Comparison of ENCODE assay signal across 19 cellular contexts in genomic region chr1:54585181-54586066, GRCh38. TPM values are rescaled to one million over a fixed set of nuclear protein-coding genes. Genes with fewer than 3 reads are reported as not detected.
DNase-seq lines count a peak whose midpoint lies in the region; ATAC-seq, FAIRE-seq and TF ChIP-seq lines count a peak whose summit lies in the region.
"Had no signal": no experiment of that assay in that cellular context is flagged by ENCODE, and none has a peak within 500 bp of the region (broad histone marks: within the 10 kb centered on the region; RNA-seq: fewer than 3 reads in every experiment).

No MANE protein-coding gene starts in this region.

- no peak for ATAC-seq in WTC11
- peak; percentile 63 to 80 (median 78) for ATAC-seq in heart left ventricle
- no peak for ATAC-seq in GM21526 (IDR thresholded peaks at IDR 0.05; ENCODE audit: low FRiP score, unreplicated experiment)
- ATAC-seq: CD8-positive, alpha-beta T cell; SK-N-SH treated with all-trans-retinoic acid at 6 μM for 48 hours had no signal

- H3K27me3 Mint-ChIP-seq in WTC11 (ENCODE audit: low read depth) (no peaks in the 10 kb centered on the region), nephron (ENCODE audit: low read depth) (no peaks in the 10 kb centered on the region)

- no peak for TF ChIP-seq POLR2A in heart left ventricle (IDR thresholded peaks at IDR 0.05)
- TF ChIP-seq POLR2A in GM12892 (IDR thresholded peaks at IDR 0.05; ENCODE audit: low read depth, low read length) = no peak
- TF ChIP-seq POLR2A in lower leg skin (IDR thresholded peaks at IDR 0.05) = no peak

- H3K27ac Mint-ChIP-seq in WTC11 (peak overlapping the region; percentile 1; the same call in 1 of the 2 replicates), nephron (peak overlapping the region in 2 of 3 experiments; percentile 33 to 48)
- H3K27ac Mint-ChIP-seq: CD8-positive, alpha-beta T cell had no signal

- CTCF ChIA-PET in WTC11 (lab: Charles Lee) = no interaction called here

- TF ChIP-seq CTCF in WTC11 (IDR thresholded peaks at IDR 0.05) (no peak), heart left ventricle (IDR thresholded peaks at IDR 0.05) (no peak), nephron (IDR thresholded peaks at IDR 0.05; ENCODE audit: unreplicated experiment in 3 of 3) (no peak), lower leg skin (IDR thresholded peaks at IDR 0.05) (no peak)

- no peak overlapping the region for H3K4me3 ChIP-seq in heart left ventricle
- peak overlapping the region in 1 of 3 donors; percentile 35 for H3K4me3 ChIP-seq in skeletal muscle tissue (ENCODE audit: low read length in 3 of 3)
- H3K4me3 ChIP-seq in lower leg skin (ENCODE audit: low read depth, poor library complexity, severe bottlenecking) = no peak overlapping the region

- H3K9me3 Mint-ChIP-seq in WTC11 (no peaks in the 10 kb centered on the region), nephron (no peaks in the 10 kb centered on the region)
- H3K9me3 Mint-ChIP-seq: CD8-positive, alpha-beta T cell had no signal

- H3K36me3 ChIP-seq in heart left ventricle = peaks cover 0 to 14% (median 0%) of the 10 kb centered on the region in 9 donors
- peaks cover 0 to 18% (median 0%) of the 10 kb centered on the region in 3 donors for H3K36me3 ChIP-seq in skeletal muscle tissue (ENCODE audit: control insufficient read depth in 3 of 3, insufficient read depth in 3 of 3, low read length in 3 of 3)

- H3K36me3 Mint-ChIP-seq in WTC11 (no peaks in the 10 kb centered on the region), nephron (ENCODE audit: low read depth) (no peaks in the 10 kb centered on the region)
- H3K36me3 Mint-ChIP-seq: CD8-positive, alpha-beta T cell had no signal

- POLR2A ChIA-PET in WTC11 (lab: Charles Lee) = interaction anchor here (0.7 kb wide), 1 partner anchor 93 kb away, joined by 4 read pairs; no protein-coding TSS in a partner anchor

- H3K4me1 ChIP-seq in heart left ventricle = peaks cover 0 to 72% (median 39%) of the 10 kb centered on the region in 12 donors
- peaks cover 52 to 64% (median 60%) of the 10 kb centered on the region in 3 donors for H3K4me1 ChIP-seq in skeletal muscle tissue (ENCODE audit: control insufficient read depth in 3 of 3, insufficient read depth in 3 of 3, low read length in 3 of 3)

- H3K27ac ChIP-seq in heart left ventricle (peak overlapping the region; percentile 53 to 98 (median 89)), skeletal muscle tissue (ENCODE audit: low read depth, low read length) (peak overlapping the region; percentile 90)

- no peak for DNase-seq in WTC11 (ENCODE audit: low spot score)
- peak; percentile 72 to 90 (median 82) for DNase-seq in heart left ventricle
- no peak for DNase-seq in GM12892 (ENCODE audit: insufficient read length)
- no peak for DNase-seq in stimulated activated CD4-positive, alpha-beta T cell treated with anti-CD3 and anti-CD28 coated beads, Interleukin-1b, Interleukin-23, amount 100 ng/mL, for 48 hours
- DNase-seq in lower leg skin (ENCODE audit: low spot score in 2 of 2) = no peak
- DNase-seq: CD8-positive, alpha-beta T cell; KBM-7; NCI-H1092 treated with DMSO at 0.1 percent for 48 hours; NCI-H187; NCI-H774; SHP77 had no signal

- H3K4me1 Mint-ChIP-seq in WTC11 (peaks cover 31% of the 10 kb centered on the region), nephron (peaks cover 49% of the 10 kb centered on the region)

- H3K27me3 ChIP-seq in heart left ventricle = no peaks in the 10 kb centered on the region
- H3K27me3 ChIP-seq in skeletal muscle tissue (ENCODE audit: control insufficient read depth in 3 of 3, insufficient read depth in 3 of 3, low read length in 3 of 3) = no peaks in the 10 kb centered on the region

- no peak for FAIRE-seq in GM12892 (lab: Jason Lieb, UNC)
- FAIRE-seq: D721Med had no signal

- H3K9me3 ChIP-seq in heart left ventricle (no peaks in the 10 kb centered on the region), skeletal muscle tissue (ENCODE audit: control insufficient read depth in 3 of 3, low read length in 3 of 3) (no peaks in the 10 kb centered on the region)

- no peak overlapping the region for H3K4me3 Mint-ChIP-seq in WTC11
- H3K4me3 Mint-ChIP-seq in nephron = no peak overlapping the region
- H3K4me3 Mint-ChIP-seq: CD8-positive, alpha-beta T cell had no signal

- intact Hi-C loops in heart left ventricle (cut with DNase I) = loop anchor here in 4 of 10 donors (2.0 to 5.0 kb wide), 3 partner anchors 27 to 37 kb away; partner anchors contain the start of gene ACOT11 (in 2 of the 4)
- intact Hi-C loops in lower leg skin (cut with DNase I; ENCODE audit: low total_unique reads) = no loop called here

- peak overlapping the region; percentile 16 to 86 (median 63) for H3K9ac ChIP-seq in skeletal muscle tissue (ENCODE audit: low read depth in 1 of 3, low read length in 3 of 3)

- WGBS in heart left ventricle, 4 donors = 63 to 67% (median 66%) methylated on average over 14 to 15 of the region's 15 CpGs
- 93 to 94% methylated on average over 15 of the region's 15 CpGs for WGBS in lower leg skin, 2 donors

TF ChIP-seq in WTC11, 78 proteins besides CTCF, POLR2A, EP300 and RAD21:
- TF ChIP-seq ZNF532 (CRISPR knock-in tag; IDR thresholded peaks at IDR 0.05; ENCODE audit: borderline replicate concordance) = no peak
- no peak for TF ChIP-seq USF1 (CRISPR knock-in tag; IDR thresholded peaks at IDR 0.05)
- no peak for TF ChIP-seq FOXJ3 (CRISPR knock-in tag; IDR thresholded peaks at IDR 0.05; ENCODE audit: borderline replicate concordance)
- TF ChIP-seq RORB (CRISPR knock-in tag; IDR thresholded peaks at IDR 0.05) = no peak
- TF ChIP-seq SP1 (CRISPR knock-in tag; conservative IDR thresholded peaks at IDR 0.05) = no peak
- no peak for TF ChIP-seq ZNF317 (CRISPR knock-in tag; IDR thresholded peaks at IDR 0.05; ENCODE audit: borderline replicate concordance, low read depth)
- TF ChIP-seq GRHL2 (CRISPR knock-in tag; IDR thresholded peaks at IDR 0.05; ENCODE audit: insufficient replicate concordance, severe bottlenecking) = no peak
- TF ChIP-seq NFATC4 (CRISPR knock-in tag; IDR thresholded peaks at IDR 0.05) = no peak
- no peak for TF ChIP-seq ZNF219 (CRISPR knock-in tag; IDR thresholded peaks at IDR 0.05; ENCODE audit: borderline replicate concordance)
- no peak for TF ChIP-seq SMAD4 (CRISPR knock-in tag; IDR thresholded peaks at IDR 0.05)

RNA-seq across cellular contexts. Expression of gene ACOT11, which starts 37.4 kb away (rescaled TPM):
- 3.8 to 4.4 TPM (median 4.2 TPM) in 3 replicates for total RNA-seq in WTC11 (2021)
- total RNA-seq in heart left ventricle = 10 to 100 TPM; 33.2 to 69.3 (median 55.9) TPM
- polyA plus RNA-seq in heart left ventricle = 10 to 100 TPM; 40.8 to 60.8 TPM
- 4.7 TPM for total RNA-seq in skeletal muscle tissue
- 1.3 TPM for polyA plus RNA-seq in GM12892 (2012; ENCODE audit: missing spikeins)
- total RNA-seq in lower leg skin = 1 to 10 TPM; 1.9 to 3.9 (median 2.2) TPM

RNA-seq across cellular contexts. Expression of gene FAM151A, which starts 37.9 kb away (rescaled TPM):
- total RNA-seq in WTC11 (2021) (0.11 TPM in 1 of 3 replicates, not detected in the others), heart left ventricle (1 to 10 TPM in 3 of 9 donors, under 1 TPM in 6; 0.19 to 1.9 (median 0.53) TPM), skeletal muscle tissue (not detected), lower leg skin (not detected)
- 1 to 10 TPM in 1 of 2 donors, under 1 TPM in 1; 0.35 to 1.9 TPM for polyA plus RNA-seq in heart left ventricle
- polyA plus RNA-seq in GM12892 (2012; ENCODE audit: missing spikeins) = not detected
- total RNA-seq: CD8-positive, alpha-beta T cell; Daoy; M059J had no signal
- polyA plus RNA-seq: BJ had no signal

RNA-seq across cellular contexts. Expression of gene MROH7, which starts 56.2 kb away (rescaled TPM):
- total RNA-seq in WTC11 (2021) (0.13 to 0.44 TPM (median 0.41 TPM) in 3 replicates), heart left ventricle (10 to 100 TPM in 4 of 9 donors, 1 to 10 TPM in 5; 2.3 to 18.6 (median 9.2) TPM), skeletal muscle tissue (1.6 TPM), lower leg skin (1 to 10 TPM in 3 of 4 donors, under 1 TPM in 1; 0.65 to 3.0 (median 2.0) TPM)
- 10 to 100 TPM in 1 of 2 donors, 1 to 10 TPM in 1; 2.9 to 12.5 TPM for polyA plus RNA-seq in heart left ventricle
- polyA plus RNA-seq in GM12892 (2012; ENCODE audit: missing spikeins) = 0.19 TPM
- total RNA-seq: CD8-positive, alpha-beta T cell; Daoy; M059J had no signal

Comparison
In these comparisons a context has a peak if more than half of its experiments do, and no peak if none do; other contexts are left out.
1. ATAC-seq: peak in heart left ventricle (4 of 4); none in WTC11 (single experiment) and GM21526 (single experiment).
2. DNase-seq: peak in heart left ventricle (5 of 5); none in WTC11 (single experiment), GM12892 (single experiment), stimulated activated CD4-positive, alpha-beta T cell treated with anti-CD3 and anti-CD28 coated beads, Interleukin-1b, Interleukin-23, amount 100 ng/mL, for 48 hours (single experiment) and lower leg skin (0 of 2).